ENCODE assay signal across 1 cellular context in genomic region chr6:13406781-13407180, GRCh38.
TF ChIP-seq lines count a peak whose summit lies in the region.

No MANE protein-coding gene starts in this region.

TF ChIP-seq in K562, 482 proteins besides CTCF, POLR2A, EP300 and RAD21 (continued from another document and continues in another):
- TF ChIP-seq, protein P1, sequence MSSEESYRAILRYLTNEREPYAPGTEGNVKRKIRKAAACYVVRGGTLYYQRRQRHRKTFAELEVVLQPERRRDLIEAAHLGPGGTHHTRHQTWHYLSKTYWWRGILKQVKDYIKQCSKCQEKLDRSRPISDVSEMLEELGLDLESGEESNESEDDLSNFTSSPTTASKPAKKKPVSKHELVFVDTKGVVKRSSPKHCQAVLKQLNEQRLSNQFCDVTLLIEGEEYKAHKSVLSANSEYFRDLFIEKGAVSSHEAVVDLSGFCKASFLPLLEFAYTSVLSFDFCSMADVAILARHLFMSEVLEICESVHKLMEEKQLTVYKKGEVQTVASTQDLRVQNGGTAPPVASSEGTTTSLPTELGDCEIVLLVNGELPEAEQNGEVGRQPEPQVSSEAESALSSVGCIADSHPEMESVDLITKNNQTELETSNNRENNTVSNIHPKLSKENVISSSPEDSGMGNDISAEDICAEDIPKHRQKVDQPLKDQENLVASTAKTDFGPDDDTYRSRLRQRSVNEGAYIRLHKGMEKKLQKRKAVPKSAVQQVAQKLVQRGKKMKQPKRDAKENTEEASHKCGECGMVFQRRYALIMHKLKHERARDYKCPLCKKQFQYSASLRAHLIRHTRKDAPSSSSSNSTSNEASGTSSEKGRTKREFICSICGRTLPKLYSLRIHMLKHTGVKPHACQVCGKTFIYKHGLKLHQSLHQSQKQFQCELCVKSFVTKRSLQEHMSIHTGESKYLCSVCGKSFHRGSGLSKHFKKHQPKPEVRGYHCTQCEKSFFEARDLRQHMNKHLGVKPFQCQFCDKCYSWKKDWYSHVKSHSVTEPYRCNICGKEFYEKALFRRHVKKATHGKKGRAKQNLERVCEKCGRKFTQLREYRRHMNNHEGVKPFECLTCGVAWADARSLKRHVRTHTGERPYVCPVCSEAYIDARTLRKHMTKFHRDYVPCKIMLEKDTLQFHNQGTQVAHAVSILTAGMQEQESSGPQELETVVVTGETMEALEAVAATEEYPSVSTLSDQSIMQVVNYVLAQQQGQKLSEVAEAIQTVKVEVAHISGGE (CRISPR knock-in tag; IDR thresholded peaks at IDR 0.05): peak in 1 of 3 experiments; percentile 57; a peak in 2 of 6 replicates
- TF ChIP-seq, protein P2, sequence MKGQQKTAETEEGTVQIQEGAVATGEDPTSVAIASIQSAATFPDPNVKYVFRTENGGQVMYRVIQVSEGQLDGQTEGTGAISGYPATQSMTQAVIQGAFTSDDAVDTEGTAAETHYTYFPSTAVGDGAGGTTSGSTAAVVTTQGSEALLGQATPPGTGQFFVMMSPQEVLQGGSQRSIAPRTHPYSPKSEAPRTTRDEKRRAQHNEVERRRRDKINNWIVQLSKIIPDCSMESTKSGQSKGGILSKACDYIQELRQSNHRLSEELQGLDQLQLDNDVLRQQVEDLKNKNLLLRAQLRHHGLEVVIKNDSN (CRISPR knock-in tag; IDR thresholded peaks at IDR 0.05): peak; percentile 97
- TF ChIP-seq ZNF143 (CRISPR knock-in tag; IDR thresholded peaks at IDR 0.05) (peak; percentile 85), TARDBP (IDR thresholded peaks at IDR 0.05) (no peak), SLC30A9 (CRISPR knock-in tag; IDR thresholded peaks at IDR 0.05) (no peak), YY1 (IDR thresholded peaks at IDR 0.05; ENCODE audit: borderline replicate concordance in 1 of 3, control insufficient read depth in 1 of 3, extremely low read depth in 1 of 3, insufficient read depth in 3 of 3, insufficient read length in 1 of 3, insufficient replicate concordance in 2 of 3, low read depth in 1 of 3, low read length in 2 of 3) (peak in 1 of 3 experiments; percentile 72), PRDM10 (IDR thresholded peaks at IDR 0.05; ENCODE audit: partially characterized antibody) (no peak), STAG1 (CRISPR knock-in tag; IDR thresholded peaks at IDR 0.05; ENCODE audit: borderline replicate concordance) (no peak), NFRKB (IDR thresholded peaks at IDR 0.05; ENCODE audit: low read depth) (no peak), FOXJ2 (tag; IDR thresholded peaks at IDR 0.05) (no peak), MITF (IDR thresholded peaks at IDR 0.05) (no peak), NFIX (CRISPR knock-in tag; IDR thresholded peaks at IDR 0.05; ENCODE audit: low read depth) (no peak), CTBP1 (IDR thresholded peaks at IDR 0.05; ENCODE audit: borderline replicate concordance) (no peak), ZNF133 (CRISPR knock-in tag; IDR thresholded peaks at IDR 0.05) (no peak), RUNX1 (IDR thresholded peaks at IDR 0.05; ENCODE audit: low read depth) (no peak), PTBP1 (IDR thresholded peaks at IDR 0.05; ENCODE audit: low read depth, low read length) (no peak), CBFA2T2 (conservative IDR thresholded peaks at IDR 0.05) (0 out of 2 replicates have a peak, but pooled peaks have one; percentile 12), MEF2D (tag; conservative IDR thresholded peaks at IDR 0.05; ENCODE audit: low read depth) (no peak), MEF2A (IDR thresholded peaks at IDR 0.05; ENCODE audit: control insufficient read depth, low read depth, low read length) (no peak), ZNF445 (CRISPR knock-in tag; IDR thresholded peaks at IDR 0.05; ENCODE audit: low read depth) (no peak), NR2C1 (IDR thresholded peaks at IDR 0.05) (no peak), NR2C1 (tag; IDR thresholded peaks at IDR 0.05) (peak; percentile 39; the same call in 1 of the 2 replicates), RBM15 (IDR thresholded peaks at IDR 0.05; ENCODE audit: insufficient read depth, low read length) (no peak), NR0B1 (IDR thresholded peaks at IDR 0.05; ENCODE audit: partially characterized antibody) (no peak), HSF4 (CRISPR knock-in tag; IDR thresholded peaks at IDR 0.05; ENCODE audit: borderline replicate concordance) (no peak), KDM4B (IDR thresholded peaks at IDR 0.05; ENCODE audit: borderline replicate concordance in 2 of 2, low read depth in 1 of 2) (no peak), CREB1 (IDR thresholded peaks at IDR 0.05) (no peak), CREB1 (CRISPR knock-in tag; IDR thresholded peaks at IDR 0.05) (no peak), E2F1 (CRISPR knock-in tag; IDR thresholded peaks at IDR 0.05) (no peak), MAX (CRISPR knock-in tag; IDR thresholded peaks at IDR 0.05) (0 out of 2 replicates have a peak, but pooled peaks have one; percentile 12), ETV5 (CRISPR knock-in tag; IDR thresholded peaks at IDR 0.05; ENCODE audit: low read depth) (0 out of 2 replicates have a peak, but pooled peaks have one; percentile 27), SMARCA5 (IDR thresholded peaks at IDR 0.05) (no peak), BCLAF1 (IDR thresholded peaks at IDR 0.05; ENCODE audit: borderline replicate concordance in 1 of 2, control insufficient read depth in 1 of 2, low read depth in 2 of 2, low read length in 1 of 2) (no peak), BRF1 (IDR thresholded peaks at IDR 0.05; ENCODE audit: borderline replicate concordance, extremely low read depth, insufficient read length) (no peak), ZFPM2 (CRISPR knock-in tag; IDR thresholded peaks at IDR 0.05) (no peak), GABPA (tag; conservative IDR thresholded peaks at IDR 0.05; ENCODE audit: low read depth) (peak; percentile 53), ZNF324 (CRISPR knock-in tag; IDR thresholded peaks at IDR 0.05) (no peak), NCOA1 (IDR thresholded peaks at IDR 0.05; ENCODE audit: low read depth) (no peak), FOS (IDR thresholded peaks at IDR 0.05; ENCODE audit: extremely low read depth, insufficient read length) (peak; percentile 64), RBM39 (optimal IDR thresholded peaks at IDR 0.05; ENCODE audit: low read depth, low read length) (no peak), SIX5 (IDR thresholded peaks at IDR 0.05; ENCODE audit: borderline replicate concordance in 1 of 2, insufficient read depth in 1 of 2, low read depth in 1 of 2, low read length in 2 of 2) (peak; percentile 65 to 75), REST (CRISPR knock-in tag; IDR thresholded peaks at IDR 0.05; ENCODE audit: low read depth) (no peak)
